In genomic region chr2:96407041-96407918, GRCh38 we compare ENCODE assay signal across 8 cellular contexts.
DNase-seq lines count a peak whose midpoint lies in the region; ATAC-seq and TF ChIP-seq lines count a peak whose summit lies in the region.

No MANE protein-coding gene starts in this region.

- TF ChIP-seq POLR2A in GM18505 (IDR thresholded peaks at IDR 0.05; ENCODE audit: borderline replicate concordance, extremely low read depth, insufficient read depth, insufficient read length): no peak

- ATAC-seq in GM19455 (IDR thresholded peaks at IDR 0.05; ENCODE audit: unreplicated experiment) (peak; percentile 57), GM18505 (IDR thresholded peaks at IDR 0.05; ENCODE audit: unreplicated experiment) (no peak)

- DNase-seq in AML-193 (lab: John Stamatoyannopoulos, UW) (peak; percentile 64 to 67), NCI-H2171 (lab: John Stamatoyannopoulos, UW) (peak; percentile 31), kidney glomerular epithelial cell (lab: John Stamatoyannopoulos, UW) (peak; percentile 37)
- DNase-seq in activated CD4-positive, alpha-beta T cell treated with anti-CD3 and anti-CD28 coated beads for 24 hours (ENCODE audit: low read depth in 2 of 2): peak; percentile 36 to 43
- DNase-seq in central memory CD4-positive, alpha-beta T cell: peak; percentile 87
- DNase-seq in stimulated activated CD4-positive, alpha-beta T cell treated with anti-CD3 and anti-CD28 coated beads, Interleukin-1b, Interleukin-23, amount 100 ng/mL, for 48 hours: peak; percentile 71

Comparison
In these comparisons a context has a peak if more than half of its experiments do, and no peak if none do; other contexts are left out.
1. DNase-seq: peak in every context shown above with its lines; median percentile 87 in central memory CD4-positive, alpha-beta T cell; 71 in stimulated activated CD4-positive, alpha-beta T cell treated with anti-CD3 and anti-CD28 coated beads, Interleukin-1b, Interleukin-23, amount 100 ng/mL, for 48 hours; 66 in AML-193; 40 in activated CD4-positive, alpha-beta T cell treated with anti-CD3 and anti-CD28 coated beads for 24 hours; 37 in kidney glomerular epithelial cell; 31 in NCI-H2171.